Comparison of ENCODE assay signal across 1 cellular context in the genomic region with DNA sequence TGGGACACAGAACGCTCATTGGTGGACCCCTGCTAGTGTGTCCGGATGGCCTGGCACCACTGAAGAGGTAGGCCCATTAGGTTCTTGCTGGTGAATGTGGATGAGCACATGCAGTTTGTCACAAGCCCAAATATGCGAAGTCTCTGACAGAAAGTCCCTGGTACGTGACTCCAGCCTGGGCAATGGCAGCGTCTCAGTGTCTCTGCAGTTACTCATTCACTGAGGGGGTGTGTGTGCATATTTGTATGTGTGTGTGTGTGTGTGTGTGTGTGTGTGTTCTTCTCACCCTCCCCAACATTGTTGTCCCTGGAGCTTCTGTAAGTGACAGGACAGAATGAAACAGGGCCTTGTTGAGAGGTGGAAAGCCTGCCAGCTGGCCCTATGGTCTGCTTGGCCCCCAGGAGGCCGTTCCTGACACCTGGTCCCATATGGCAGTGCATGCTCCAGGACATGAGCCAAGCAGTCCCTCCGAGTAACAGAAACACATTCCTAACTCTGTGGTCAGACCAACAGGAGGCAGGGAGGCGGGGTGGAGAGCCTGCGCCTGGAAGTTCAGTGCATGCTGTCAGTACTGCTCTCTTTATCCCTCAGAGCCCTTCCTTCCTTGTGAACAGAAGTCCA.
TF ChIP-seq lines count a peak whose summit lies in the region.

No MANE protein-coding gene starts in this region.

TF ChIP-seq in HepG2, 621 proteins besides CTCF, POLR2A, EP300 and RAD21 (continued from another document):
- TF ChIP-seq, protein P1, sequence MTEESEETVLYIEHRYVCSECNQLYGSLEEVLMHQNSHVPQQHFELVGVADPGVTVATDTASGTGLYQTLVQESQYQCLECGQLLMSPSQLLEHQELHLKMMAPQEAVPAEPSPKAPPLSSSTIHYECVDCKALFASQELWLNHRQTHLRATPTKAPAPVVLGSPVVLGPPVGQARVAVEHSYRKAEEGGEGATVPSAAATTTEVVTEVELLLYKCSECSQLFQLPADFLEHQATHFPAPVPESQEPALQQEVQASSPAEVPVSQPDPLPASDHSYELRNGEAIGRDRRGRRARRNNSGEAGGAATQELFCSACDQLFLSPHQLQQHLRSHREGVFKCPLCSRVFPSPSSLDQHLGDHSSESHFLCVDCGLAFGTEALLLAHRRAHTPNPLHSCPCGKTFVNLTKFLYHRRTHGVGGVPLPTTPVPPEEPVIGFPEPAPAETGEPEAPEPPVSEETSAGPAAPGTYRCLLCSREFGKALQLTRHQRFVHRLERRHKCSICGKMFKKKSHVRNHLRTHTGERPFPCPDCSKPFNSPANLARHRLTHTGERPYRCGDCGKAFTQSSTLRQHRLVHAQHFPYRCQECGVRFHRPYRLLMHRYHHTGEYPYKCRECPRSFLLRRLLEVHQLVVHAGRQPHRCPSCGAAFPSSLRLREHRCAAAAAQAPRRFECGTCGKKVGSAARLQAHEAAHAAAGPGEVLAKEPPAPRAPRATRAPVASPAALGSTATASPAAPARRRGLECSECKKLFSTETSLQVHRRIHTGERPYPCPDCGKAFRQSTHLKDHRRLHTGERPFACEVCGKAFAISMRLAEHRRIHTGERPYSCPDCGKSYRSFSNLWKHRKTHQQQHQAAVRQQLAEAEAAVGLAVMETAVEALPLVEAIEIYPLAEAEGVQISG (CRISPR knock-in tag; IDR thresholded peaks at IDR 0.05) = 0 out of 2 replicates have a peak, but pooled peaks have one; percentile 18
- peak; percentile 76; the same call in 1 of the 2 replicates for TF ChIP-seq ZSCAN25 (CRISPR knock-in tag; IDR thresholded peaks at IDR 0.05)
- TF ChIP-seq ETV5 (CRISPR knock-in tag; IDR thresholded peaks at IDR 0.05; ENCODE audit: borderline replicate concordance) = peak; percentile 38; the same call in 1 of the 2 replicates
- 0 out of 2 replicates have a peak, but pooled peaks have one; percentile 23 for TF ChIP-seq ELF3 (CRISPR knock-in tag; IDR thresholded peaks at IDR 0.05)
- TF ChIP-seq, protein P2, sequence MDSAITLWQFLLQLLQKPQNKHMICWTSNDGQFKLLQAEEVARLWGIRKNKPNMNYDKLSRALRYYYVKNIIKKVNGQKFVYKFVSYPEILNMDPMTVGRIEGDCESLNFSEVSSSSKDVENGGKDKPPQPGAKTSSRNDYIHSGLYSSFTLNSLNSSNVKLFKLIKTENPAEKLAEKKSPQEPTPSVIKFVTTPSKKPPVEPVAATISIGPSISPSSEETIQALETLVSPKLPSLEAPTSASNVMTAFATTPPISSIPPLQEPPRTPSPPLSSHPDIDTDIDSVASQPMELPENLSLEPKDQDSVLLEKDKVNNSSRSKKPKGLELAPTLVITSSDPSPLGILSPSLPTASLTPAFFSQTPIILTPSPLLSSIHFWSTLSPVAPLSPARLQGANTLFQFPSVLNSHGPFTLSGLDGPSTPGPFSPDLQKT (CRISPR knock-in tag; IDR thresholded peaks at IDR 0.05; ENCODE audit: borderline replicate concordance) = no peak
- TF ChIP-seq TEAD3 (CRISPR knock-in tag; optimal IDR thresholded peaks at IDR 0.05; ENCODE audit: borderline replicate concordance) = peak; percentile 27
- peak; percentile 32; the same call in 1 of the 2 replicates for TF ChIP-seq SAP130 (CRISPR knock-in tag; IDR thresholded peaks at IDR 0.05; ENCODE audit: low read depth)
- no peak for TF ChIP-seq GABPA (IDR thresholded peaks at IDR 0.05; ENCODE audit: low read depth, low read length)
- peak; percentile 75 for TF ChIP-seq GABPA (CRISPR knock-in tag; IDR thresholded peaks at IDR 0.05; ENCODE audit: low read depth)
- TF ChIP-seq, protein P3, sequence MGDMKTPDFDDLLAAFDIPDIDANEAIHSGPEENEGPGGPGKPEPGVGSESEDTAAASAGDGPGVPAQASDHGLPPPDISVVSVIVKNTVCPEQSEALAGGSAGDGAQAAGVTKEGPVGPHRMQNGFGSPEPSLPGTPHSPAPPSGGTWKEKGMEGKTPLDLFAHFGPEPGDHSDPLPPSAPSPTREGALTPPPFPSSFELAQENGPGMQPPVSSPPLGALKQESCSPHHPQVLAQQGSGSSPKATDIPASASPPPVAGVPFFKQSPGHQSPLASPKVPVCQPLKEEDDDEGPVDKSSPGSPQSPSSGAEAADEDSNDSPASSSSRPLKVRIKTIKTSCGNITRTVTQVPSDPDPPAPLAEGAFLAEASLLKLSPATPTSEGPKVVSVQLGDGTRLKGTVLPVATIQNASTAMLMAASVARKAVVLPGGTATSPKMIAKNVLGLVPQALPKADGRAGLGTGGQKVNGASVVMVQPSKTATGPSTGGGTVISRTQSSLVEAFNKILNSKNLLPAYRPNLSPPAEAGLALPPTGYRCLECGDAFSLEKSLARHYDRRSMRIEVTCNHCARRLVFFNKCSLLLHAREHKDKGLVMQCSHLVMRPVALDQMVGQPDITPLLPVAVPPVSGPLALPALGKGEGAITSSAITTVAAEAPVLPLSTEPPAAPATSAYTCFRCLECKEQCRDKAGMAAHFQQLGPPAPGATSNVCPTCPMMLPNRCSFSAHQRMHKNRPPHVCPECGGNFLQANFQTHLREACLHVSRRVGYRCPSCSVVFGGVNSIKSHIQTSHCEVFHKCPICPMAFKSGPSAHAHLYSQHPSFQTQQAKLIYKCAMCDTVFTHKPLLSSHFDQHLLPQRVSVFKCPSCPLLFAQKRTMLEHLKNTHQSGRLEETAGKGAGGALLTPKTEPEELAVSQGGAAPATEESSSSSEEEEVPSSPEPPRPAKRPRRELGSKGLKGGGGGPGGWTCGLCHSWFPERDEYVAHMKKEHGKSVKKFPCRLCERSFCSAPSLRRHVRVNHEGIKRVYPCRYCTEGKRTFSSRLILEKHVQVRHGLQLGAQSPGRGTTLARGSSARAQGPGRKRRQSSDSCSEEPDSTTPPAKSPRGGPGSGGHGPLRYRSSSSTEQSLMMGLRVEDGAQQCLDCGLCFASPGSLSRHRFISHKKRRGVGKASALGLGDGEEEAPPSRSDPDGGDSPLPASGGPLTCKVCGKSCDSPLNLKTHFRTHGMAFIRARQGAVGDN (CRISPR knock-in tag; IDR thresholded peaks at IDR 0.05) = peak; percentile 41
- TF ChIP-seq, protein P4, sequence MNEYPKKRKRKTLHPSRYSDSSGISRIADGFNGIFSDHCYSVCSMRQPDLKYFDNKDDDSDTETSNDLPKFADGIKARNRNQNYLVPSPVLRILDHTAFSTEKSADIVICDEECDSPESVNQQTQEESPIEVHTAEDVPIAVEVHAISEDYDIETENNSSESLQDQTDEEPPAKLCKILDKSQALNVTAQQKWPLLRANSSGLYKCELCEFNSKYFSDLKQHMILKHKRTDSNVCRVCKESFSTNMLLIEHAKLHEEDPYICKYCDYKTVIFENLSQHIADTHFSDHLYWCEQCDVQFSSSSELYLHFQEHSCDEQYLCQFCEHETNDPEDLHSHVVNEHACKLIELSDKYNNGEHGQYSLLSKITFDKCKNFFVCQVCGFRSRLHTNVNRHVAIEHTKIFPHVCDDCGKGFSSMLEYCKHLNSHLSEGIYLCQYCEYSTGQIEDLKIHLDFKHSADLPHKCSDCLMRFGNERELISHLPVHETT (CRISPR knock-in tag; conservative IDR thresholded peaks at IDR 0.05) = no peak
